8 cellular contexts compared by ENCODE assay signal in genomic region chr4:6199344-6199921, GRCh38. TPM values are rescaled to one million over a fixed set of nuclear protein-coding genes. Genes with fewer than 3 reads are reported as not detected.
DNase-seq lines count a peak whose midpoint lies in the region; ATAC-seq and TF ChIP-seq lines count a peak whose summit lies in the region.

No MANE protein-coding gene starts in this region.

- no peak for TF ChIP-seq POLR2A in esophagus squamous epithelium (IDR thresholded peaks at IDR 0.05)

- H3K36me3 ChIP-seq in esophagus squamous epithelium: no peaks in the 10 kb centered on the region

- POLR2A ChIA-PET in activated B cell treated with CpG ODN at 0.5 μM for 24 hours (lab: Charles Lee): no interaction called here

- H3K36me3 Mint-ChIP-seq in activated B cell treated with CpG ODN at 0.5 μM for 24 hours (ENCODE audit: low read depth) (no peaks in the 10 kb centered on the region), Calu3 (ENCODE audit: insufficient read depth, unreplicated experiment) (peaks cover 6% of the 10 kb centered on the region)
- H3K36me3 Mint-ChIP-seq in stimulated activated effector memory CD8-positive, alpha-beta T cell treated with anti-CD3 and anti-CD28 coated beads, Interleukin-12 subunit alpha, Interleukin-12 subunit beta, amount 100 ng/mL, for 72 hours: peaks cover 34% of the 10 kb centered on the region

- peak overlapping the region; percentile 9 to 68 (median 44) for H3K4me3 ChIP-seq in esophagus squamous epithelium

- no peak for ATAC-seq in activated B cell treated with CpG ODN at 0.5 μM for 24 hours (ENCODE audit: low read depth)
- ATAC-seq in stimulated activated effector memory CD8-positive, alpha-beta T cell treated with anti-CD3 and anti-CD28 coated beads, Interleukin-12 subunit alpha, Interleukin-12 subunit beta, amount 100 ng/mL, for 72 hours: peak; percentile 22

- H3K4me3 Mint-ChIP-seq in activated B cell treated with CpG ODN at 0.5 μM for 24 hours (peak overlapping the region; percentile 72), Calu3 (ENCODE audit: low read depth, unreplicated experiment) (no peak overlapping the region)
- H3K4me3 Mint-ChIP-seq in stimulated activated effector memory CD8-positive, alpha-beta T cell treated with anti-CD3 and anti-CD28 coated beads, Interleukin-12 subunit alpha, Interleukin-12 subunit beta, amount 100 ng/mL, for 72 hours: peak overlapping the region; percentile 91

- intact Hi-C loops in activated B cell treated with CpG ODN at 0.5 μM for 24 hours (cut with micrococcal nuclease): no loop called here
- intact Hi-C loops in esophagus squamous epithelium (cut with DNase I): no loop called here
- intact Hi-C loops in Calu3 (cut with micrococcal nuclease; ENCODE audit: unreplicated experiment): no loop called here

- H3K27me3 Mint-ChIP-seq in activated B cell treated with CpG ODN at 0.5 μM for 24 hours (peaks cover 32% of the 10 kb centered on the region), Calu3 (ENCODE audit: unreplicated experiment) (peaks cover 55% of the 10 kb centered on the region)

- CTCF ChIA-PET in activated B cell treated with CpG ODN at 0.5 μM for 24 hours (lab: Charles Lee): no interaction called here
- CTCF ChIA-PET in Calu3 (lab: Charles Lee): interaction anchor here (0.6 kb wide), 1 partner anchor 132 kb away, joined by 4 read pairs; no protein-coding TSS in a partner anchor

- 0% methylated on average over 1 of the region's 60 CpGs; no CpG with 5 or more reads in 1 of the 2 donors for WGBS in esophagus squamous epithelium, 2 donors

- peaks cover 0 to 77% (median 10%) of the 10 kb centered on the region in 4 donors for H3K27me3 ChIP-seq in esophagus squamous epithelium

- no peaks in the 10 kb centered on the region for H3K9me3 ChIP-seq in esophagus squamous epithelium

- TF ChIP-seq CTCF in activated B cell treated with CpG ODN at 0.5 μM for 24 hours (IDR thresholded peaks at IDR 0.05) (no peak), esophagus squamous epithelium (IDR thresholded peaks at IDR 0.05) (no peak), Calu3 (IDR thresholded peaks at IDR 0.05; ENCODE audit: unreplicated experiment) (no peak)

- H3K27ac Mint-ChIP-seq in activated B cell treated with CpG ODN at 0.5 μM for 24 hours: no peak overlapping the region
- peak overlapping the region; percentile 97 for H3K27ac Mint-ChIP-seq in stimulated activated effector memory CD8-positive, alpha-beta T cell treated with anti-CD3 and anti-CD28 coated beads, Interleukin-12 subunit alpha, Interleukin-12 subunit beta, amount 100 ng/mL, for 72 hours
- no peak overlapping the region for H3K27ac Mint-ChIP-seq in Calu3 (ENCODE audit: unreplicated experiment)

- H3K4me1 ChIP-seq in esophagus squamous epithelium: peaks cover 8 to 27% (median 14%) of the 10 kb centered on the region in 3 donors

- BruUV-seq in Calu3 (replicated peaks; lab: Mats Ljungman, UMichigan): no TSS peak

- peaks cover 21% of the 10 kb centered on the region for H3K4me1 Mint-ChIP-seq in activated B cell treated with CpG ODN at 0.5 μM for 24 hours
- H3K4me1 Mint-ChIP-seq in stimulated activated effector memory CD8-positive, alpha-beta T cell treated with anti-CD3 and anti-CD28 coated beads, Interleukin-12 subunit alpha, Interleukin-12 subunit beta, amount 100 ng/mL, for 72 hours: peaks cover 47% of the 10 kb centered on the region
- no peaks in the 10 kb centered on the region for H3K4me1 Mint-ChIP-seq in Calu3 (ENCODE audit: low read depth, unreplicated experiment)

- H3K27ac ChIP-seq in esophagus squamous epithelium: peak overlapping the region in 2 of 4 donors; percentile 19 to 57

- DNase-seq in NCI-H1417 (lab: John Stamatoyannopoulos, UW) (peak in 2 of 3 experiments; percentile 57 to 58), NCI-H1417 treated with DMSO at 0.1 percent for 48 hours (lab: John Stamatoyannopoulos, UW) (no peak), activated B cell treated with CpG ODN at 0.5 μM for 24 hours (no peak), esophagus squamous epithelium (lab: John Stamatoyannopoulos, UW) (no peak), AG08395 (ENCODE audit: low spot score) (no peak), Calu3 (no peak), NCI-H2107 treated with DMSO at 0.1 percent for 48 hours (lab: John Stamatoyannopoulos, UW; ENCODE audit: unreplicated experiment) (no peak)
- peak in 1 of 2 donors; percentile 86 for DNase-seq in stimulated activated effector memory CD8-positive, alpha-beta T cell treated with anti-CD3 and anti-CD28 coated beads, Interleukin-12 subunit alpha, Interleukin-12 subunit beta, amount 100 ng/mL, for 72 hours (ENCODE audit: low spot score in 2 of 2)

- H3K9me3 Mint-ChIP-seq in activated B cell treated with CpG ODN at 0.5 μM for 24 hours (peaks cover 7% of the 10 kb centered on the region), Calu3 (ENCODE audit: low read depth, unreplicated experiment) (peaks cover 3% of the 10 kb centered on the region)
- peaks cover 3% of the 10 kb centered on the region for H3K9me3 Mint-ChIP-seq in stimulated activated effector memory CD8-positive, alpha-beta T cell treated with anti-CD3 and anti-CD28 coated beads, Interleukin-12 subunit alpha, Interleukin-12 subunit beta, amount 100 ng/mL, for 72 hours

RNA-seq across cellular contexts. Expression of gene JAKMIP1, which starts 0.9 kb away (rescaled TPM):
- total RNA-seq in activated B cell treated with CpG ODN at 0.5 μM for 24 hours: 0.13 TPM in 1 of 2 replicates, not detected in the other
- total RNA-seq in esophagus squamous epithelium: 1 to 10 TPM in 3 of 4 donors, under 1 TPM in 1; 0.67 to 1.3 (median 1.1) TPM
- not detected in 2 replicates for total RNA-seq in Calu3 (2022)

Comparison
In these comparisons a context has a peak if more than half of its experiments do, and no peak if none do; other contexts are left out.
1. DNase-seq: peak in NCI-H1417 (2 of 3); none in NCI-H1417 treated with DMSO at 0.1 percent for 48 hours (single experiment), activated B cell treated with CpG ODN at 0.5 μM for 24 hours (single experiment), esophagus squamous epithelium (single experiment), AG08395 (single experiment), Calu3 (single experiment) and NCI-H2107 treated with DMSO at 0.1 percent for 48 hours (single experiment).